Comparison of ENCODE assay signal across 18 cellular contexts in the genomic region with DNA sequence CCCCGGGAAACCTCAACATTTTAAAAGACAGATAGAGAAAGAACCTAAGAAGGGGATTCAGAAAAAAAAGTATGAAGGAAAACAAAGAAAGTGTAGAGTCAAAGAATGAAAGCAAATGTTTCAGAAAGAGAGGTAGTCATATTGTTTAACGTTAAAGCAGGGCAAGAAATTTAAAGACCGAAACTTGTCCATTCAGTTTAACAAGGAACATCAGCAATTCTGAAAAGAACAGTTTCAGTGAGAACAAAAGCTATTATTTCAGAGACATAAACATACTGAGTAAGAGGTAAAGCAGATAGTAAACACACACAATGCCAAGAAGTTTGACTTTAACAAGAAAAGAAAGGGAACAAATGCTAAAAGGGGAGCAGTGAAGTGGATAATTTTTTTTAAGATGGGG.
"Had no signal": no experiment of that assay in that cellular context is flagged by ENCODE, and none has a peak within 500 bp of the region (broad histone marks: within the 10 kb centered on the region; RNA-seq: fewer than 3 reads in every experiment).

No MANE protein-coding gene starts in this region.

- H3K4me3 ChIP-seq: coronary artery, lower lobe of right lung, pancreas, right lobe of liver, thyroid gland had no signal

- H3K27ac Mint-ChIP-seq: naive thymus-derived CD8-positive, alpha-beta T cell; progenitor cell of endocrine pancreas had no signal

- ATAC-seq: left ventricle myocardium superior; lower lobe of right lung; naive thymus-derived CD8-positive, alpha-beta T cell; pancreas; right lobe of liver; stimulated activated naive CD8-positive, alpha-beta T cell treated with anti-CD3 and anti-CD28 coated beads, Interleukin-15, amount 100 ng/mL, for 72 hours had no signal

- H3K27ac ChIP-seq: coronary artery, lower lobe of right lung, neutrophil, pancreas, right lobe of liver, thyroid gland had no signal

- H3K4me1 Mint-ChIP-seq: stimulated activated naive CD8-positive, alpha-beta T cell treated with anti-CD3 and anti-CD28 coated beads, Interleukin-15, amount 100 ng/mL, for 72 hours had no signal

- H3K9me3 Mint-ChIP-seq: naive thymus-derived CD8-positive, alpha-beta T cell; stimulated activated naive CD8-positive, alpha-beta T cell treated with anti-CD3 and anti-CD28 coated beads, Interleukin-15, amount 100 ng/mL, for 72 hours had no signal

- DNase-seq: dermis blood vessel endothelial cell; effector memory CD4-positive, alpha-beta T cell; head of caudate nucleus; left ventricle myocardium superior; lower lobe of right lung; naive thymus-derived CD8-positive, alpha-beta T cell; pancreas; right lobe of liver; small intestine; stimulated activated CD4-positive, alpha-beta T cell treated with anti-CD3 and anti-CD28 coated beads, Interleukin-15, amount 100 ng/mL, for 24 hours; stimulated activated CD4-positive, alpha-beta T cell treated with anti-CD3 and anti-CD28 coated beads, Interleukin-2, amount 100 ng/mL, for 48 hours; stimulated activated naive CD4-positive, alpha-beta T cell; stimulated activated naive CD8-positive, alpha-beta T cell treated with anti-CD3 and anti-CD28 coated beads, Interleukin-15, amount 100 ng/mL, for 72 hours; thyroid gland; trophoblast cell had no signal

- H3K4me1 ChIP-seq: lower lobe of right lung, right lobe of liver, thyroid gland had no signal

- H3K27me3 ChIP-seq: neutrophil, pancreas, right lobe of liver, thyroid gland had no signal

- H3K4me3 Mint-ChIP-seq: naive thymus-derived CD8-positive, alpha-beta T cell; stimulated activated naive CD8-positive, alpha-beta T cell treated with anti-CD3 and anti-CD28 coated beads, Interleukin-15, amount 100 ng/mL, for 72 hours had no signal

- H3K27me3 Mint-ChIP-seq: naive thymus-derived CD8-positive, alpha-beta T cell; progenitor cell of endocrine pancreas; stimulated activated naive CD8-positive, alpha-beta T cell treated with anti-CD3 and anti-CD28 coated beads, Interleukin-15, amount 100 ng/mL, for 72 hours had no signal
